Comparison of ENCODE assay signal across 1 cellular context in the genomic region with DNA sequence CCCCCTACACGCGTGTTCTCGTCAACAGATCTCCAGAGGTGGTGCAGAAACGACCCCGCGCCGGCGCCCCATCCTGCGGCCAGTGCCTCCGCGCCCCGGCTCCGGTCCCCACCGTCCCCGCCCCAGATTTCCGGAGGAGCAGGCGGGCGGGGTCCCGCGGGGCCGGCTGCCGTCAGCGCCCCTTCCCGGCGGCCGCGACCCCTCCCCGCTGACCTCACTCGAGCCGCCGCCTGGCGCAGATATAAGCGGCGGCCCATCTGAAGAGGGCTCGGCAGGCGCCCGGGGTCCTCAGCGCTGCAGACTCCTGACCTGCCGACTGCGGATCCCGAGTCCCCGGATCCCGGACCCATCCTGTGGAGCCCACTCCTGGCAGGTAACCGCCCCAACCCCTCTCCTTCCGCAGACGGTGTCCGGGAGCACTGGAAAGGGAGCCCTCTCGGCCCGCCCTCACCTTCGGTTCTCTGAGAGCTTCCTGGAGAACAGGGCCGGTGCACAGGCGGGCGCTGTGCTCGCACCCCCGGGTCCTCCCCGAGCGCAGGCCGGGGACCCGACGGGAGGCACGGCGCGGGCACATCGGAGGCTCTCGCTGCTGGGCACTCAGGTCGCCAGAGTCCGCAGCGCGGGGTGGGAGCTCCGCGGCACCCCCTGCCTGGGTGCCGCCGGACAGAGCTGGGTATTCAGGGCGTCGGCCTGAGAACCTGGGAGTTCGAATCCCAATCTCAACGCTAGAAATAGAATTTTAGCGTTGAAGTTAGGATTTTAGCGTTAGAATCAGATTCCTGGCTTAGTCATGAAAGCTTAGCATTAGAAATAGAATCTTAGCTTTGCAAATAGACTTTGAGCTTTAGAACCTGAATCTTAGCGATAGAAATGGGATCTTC.
TF ChIP-seq lines count a peak whose summit lies in the region.

A gene with protein sequence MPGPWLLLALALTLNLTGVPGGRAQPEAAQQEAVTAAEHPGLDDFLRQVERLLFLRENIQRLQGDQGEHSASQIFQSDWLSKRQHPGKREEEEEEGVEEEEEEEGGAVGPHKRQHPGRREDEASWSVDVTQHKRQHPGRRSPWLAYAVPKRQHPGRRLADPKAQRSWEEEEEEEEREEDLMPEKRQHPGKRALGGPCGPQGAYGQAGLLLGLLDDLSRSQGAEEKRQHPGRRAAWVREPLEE (plus strand): TSS at position 270 of the 881 bp plus-strand sequence. CDS start 1,097 bp downstream, outside the sequence.

TF ChIP-seq in HepG2, 621 proteins besides CTCF, POLR2A, EP300 and RAD21:
- TF ChIP-seq, protein P1, sequence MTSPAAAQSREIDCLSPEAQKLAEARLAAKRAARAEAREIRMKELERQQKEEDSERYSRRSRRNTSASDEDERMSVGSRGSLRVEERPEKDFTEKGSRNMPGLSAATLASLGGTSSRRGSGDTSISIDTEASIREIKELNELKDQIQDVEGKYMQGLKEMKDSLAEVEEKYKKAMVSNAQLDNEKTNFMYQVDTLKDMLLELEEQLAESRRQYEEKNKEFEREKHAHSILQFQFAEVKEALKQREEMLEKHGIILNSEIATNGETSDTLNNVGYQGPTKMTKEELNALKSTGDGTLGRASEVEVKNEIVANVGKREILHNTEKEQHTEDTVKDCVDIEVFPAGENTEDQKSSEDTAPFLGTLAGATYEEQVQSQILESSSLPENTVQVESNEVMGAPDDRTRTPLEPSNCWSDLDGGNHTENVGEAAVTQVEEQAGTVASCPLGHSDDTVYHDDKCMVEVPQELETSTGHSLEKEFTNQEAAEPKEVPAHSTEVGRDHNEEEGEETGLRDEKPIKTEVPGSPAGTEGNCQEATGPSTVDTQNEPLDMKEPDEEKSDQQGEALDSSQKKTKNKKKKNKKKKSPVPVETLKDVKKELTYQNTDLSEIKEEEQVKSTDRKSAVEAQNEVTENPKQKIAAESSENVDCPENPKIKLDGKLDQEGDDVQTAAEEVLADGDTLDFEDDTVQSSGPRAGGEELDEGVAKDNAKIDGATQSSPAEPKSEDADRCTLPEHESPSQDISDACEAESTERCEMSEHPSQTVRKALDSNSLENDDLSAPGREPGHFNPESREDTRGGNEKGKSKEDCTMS (CRISPR knock-in tag; conservative IDR thresholded peaks at IDR 0.05), result no peak
- TF ChIP-seq, protein P2, sequence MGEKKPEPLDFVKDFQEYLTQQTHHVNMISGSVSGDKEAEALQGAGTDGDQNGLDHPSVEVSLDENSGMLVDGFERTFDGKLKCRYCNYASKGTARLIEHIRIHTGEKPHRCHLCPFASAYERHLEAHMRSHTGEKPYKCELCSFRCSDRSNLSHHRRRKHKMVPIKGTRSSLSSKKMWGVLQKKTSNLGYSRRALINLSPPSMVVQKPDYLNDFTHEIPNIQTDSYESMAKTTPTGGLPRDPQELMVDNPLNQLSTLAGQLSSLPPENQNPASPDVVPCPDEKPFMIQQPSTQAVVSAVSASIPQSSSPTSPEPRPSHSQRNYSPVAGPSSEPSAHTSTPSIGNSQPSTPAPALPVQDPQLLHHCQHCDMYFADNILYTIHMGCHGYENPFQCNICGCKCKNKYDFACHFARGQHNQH (CRISPR knock-in tag; IDR thresholded peaks at IDR 0.05), result no peak
- TF ChIP-seq ZNF367 (CRISPR knock-in tag; IDR thresholded peaks at IDR 0.05; ENCODE audit: borderline replicate concordance) (no peak), SMAD3 (CRISPR knock-in tag; IDR thresholded peaks at IDR 0.05) (no peak)
